Comparison of ENCODE assay signal across 12 cellular contexts in the genomic region with DNA sequence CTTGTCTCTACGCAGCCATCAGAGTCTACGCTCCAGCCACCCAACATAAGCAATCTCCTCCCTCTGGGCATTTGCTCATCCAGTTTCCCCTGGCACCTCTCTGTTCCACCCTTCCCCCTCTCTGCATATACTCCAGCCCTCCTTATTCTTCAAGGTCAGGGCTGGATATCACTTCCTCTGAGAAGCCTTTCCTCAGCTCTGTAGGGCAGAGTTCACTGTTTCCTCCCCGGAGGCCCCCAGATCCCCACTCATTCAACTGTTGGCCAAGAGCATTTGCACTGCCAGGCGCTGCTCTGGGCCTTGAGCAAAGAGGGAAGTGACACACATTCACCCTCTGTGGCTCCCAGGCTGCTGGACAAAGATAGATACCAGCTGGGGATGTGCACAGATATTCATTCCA. TPM values are rescaled to one million over a fixed set of nuclear protein-coding genes. Genes with fewer than 3 reads are reported as not detected.
DNase-seq lines count a peak whose midpoint lies in the region; ATAC-seq and TF ChIP-seq lines count a peak whose summit lies in the region.
"Had no signal": no experiment of that assay in that cellular context is flagged by ENCODE, and none has a peak within 500 bp of the region (broad histone marks: within the 10 kb centered on the region; RNA-seq: fewer than 3 reads in every experiment).

No MANE protein-coding gene starts in this region.

- H3K27ac Mint-ChIP-seq in T-cell: peak overlapping the region; percentile 25 to 66

- no peak for ATAC-seq in T-cell (replicated peaks in 1 of 4)
- peak; percentile 36 for ATAC-seq in Right ventricle myocardium superior (ENCODE audit: poor library complexity)
- ATAC-seq in GM21447 (IDR thresholded peaks at IDR 0.05; ENCODE audit: unreplicated experiment): no peak
- ATAC-seq: HCT116 had no signal

- peaks cover 4% of the 10 kb centered on the region for H3K36me3 Mint-ChIP-seq in T-cell

- DNase-seq in GF-D8 (lab: John Stamatoyannopoulos, UW) (peak; percentile 90), T-cell (no peak), Right ventricle myocardium superior (peak; percentile 78), osteoblast (ENCODE audit: insufficient read length, low spot score, missing footprints) (peak; percentile 66), DMS79 treated with DMSO at 0.1 percent for 48 hours (lab: John Stamatoyannopoulos, UW) (no peak), islet precursor cell (no peak), NCI-H1694 treated with DMSO at 0.1 percent for 48 hours (lab: John Stamatoyannopoulos, UW) (no peak)
- DNase-seq: activated naive CD4-positive, alpha-beta T cell treated with Interleukin-2 at 50 U/mL for 16 hours; NCI-H2171 had no signal

- H3K36me3 ChIP-seq in osteoblast (ENCODE audit: insufficient read depth, low read length): no peaks in the 10 kb centered on the region

- H3K4me3 ChIP-seq in osteoblast (ENCODE audit: insufficient read depth, low read length): no peak overlapping the region
- H3K4me3 ChIP-seq: suprapubic skin had no signal

- H3K9me3 Mint-ChIP-seq in T-cell: no peaks in the 10 kb centered on the region

- intact Hi-C loops in Right ventricle myocardium superior (cut with DNase I): no loop called here

- no peaks in the 10 kb centered on the region for H4K20me1 ChIP-seq in osteoblast (ENCODE audit: insufficient read depth, low read length)

- H3K9me3 ChIP-seq in osteoblast (ENCODE audit: low read depth, low read length): no peaks in the 10 kb centered on the region
- H3K9me3 ChIP-seq: suprapubic skin had no signal

- peak overlapping the region; percentile 53 to 91 (median 58) for H3K4me3 Mint-ChIP-seq in T-cell

- CTCF ChIA-PET in T-cell (lab: Charles Lee): interaction anchor here in 1 of 2 donors (1.3 kb wide), 1 partner anchor 9 kb away, joined by 3 read pairs; no protein-coding TSS in a partner anchor

- H3K27me3 ChIP-seq in osteoblast (ENCODE audit: insufficient read depth, low read length): no peaks in the 10 kb centered on the region
- H3K27me3 ChIP-seq: suprapubic skin had no signal

- H3K27ac ChIP-seq in osteoblast (ENCODE audit: low read depth, low read length): no peak overlapping the region
- H3K27ac ChIP-seq: suprapubic skin had no signal

- peaks cover 36 to 48% (median 38%) of the 10 kb centered on the region in 3 donors for H3K4me1 Mint-ChIP-seq in T-cell

- H3K4me2 ChIP-seq in osteoblast (ENCODE audit: insufficient read depth, low read length): no peak overlapping the region

- no peak for TF ChIP-seq CTCF in osteoblast (IDR thresholded peaks at IDR 0.05; ENCODE audit: extremely low read depth, low read depth, low read length)

- no peaks in the 10 kb centered on the region for H3K79me2 ChIP-seq in osteoblast (ENCODE audit: insufficient read depth, low read length)

- peaks cover 9% of the 10 kb centered on the region for H3K4me1 ChIP-seq in osteoblast (ENCODE audit: insufficient read depth, low read length)

- no peak overlapping the region for H2AFZ ChIP-seq in osteoblast (ENCODE audit: low read length)

- no peaks in the 10 kb centered on the region for H3K27me3 Mint-ChIP-seq in T-cell

- POLR2A ChIA-PET in T-cell (lab: Charles Lee): no interaction called here

RNA-seq across cellular contexts. Expression of gene FCGRT, which starts 3.3 kb away (rescaled TPM):
- total RNA-seq in T-cell (10 to 100 TPM; 20.3 to 41.5 (median 26.4) TPM), Right ventricle myocardium superior (98.8 TPM), osteoblast (67.5 and 75.6 TPM in 2 replicates)

RNA-seq across cellular contexts. Expression of gene RCN3, which starts 12.0 kb away (rescaled TPM):
- total RNA-seq in T-cell: 1 to 10 TPM; 1.2 to 5.7 (median 1.3) TPM
- total RNA-seq in Right ventricle myocardium superior: 7.3 TPM
- 346 and 377 TPM in 2 replicates for total RNA-seq in osteoblast

RNA-seq across cellular contexts. Expression of gene RPS11, which starts 19.5 kb away (rescaled TPM):
- total RNA-seq in T-cell (1,000 to 10,000 TPM; 2,401 to 3,215 (median 2,914) TPM), Right ventricle myocardium superior (935 TPM), osteoblast (2,306 and 3,079 TPM in 2 replicates)

RNA-seq across cellular contexts. Expression of gene RPL13A, which starts 28.4 kb away (rescaled TPM):
- 1,000 to 10,000 TPM; 5,307 to 6,396 (median 5,878) TPM for total RNA-seq in T-cell
- 1,304 TPM for total RNA-seq in Right ventricle myocardium superior
- 2,082 and 2,185 TPM in 2 replicates for total RNA-seq in osteoblast

RNA-seq across cellular contexts. Expression of gene FLT3LG, which starts 41.8 kb away (rescaled TPM):
- total RNA-seq in T-cell (100 to 1,000 TPM; 238 to 356 (median 260) TPM), Right ventricle myocardium superior (3.6 TPM), osteoblast (4.3 and 6.5 TPM in 2 replicates)

Comparison
In these comparisons a context has a peak if more than half of its experiments do, and no peak if none do; other contexts are left out.
1. DNase-seq: peak in GF-D8 (single experiment), Right ventricle myocardium superior (single experiment) and osteoblast (single experiment); none in T-cell (0 of 34), DMS79 treated with DMSO at 0.1 percent for 48 hours (single experiment), islet precursor cell (single experiment) and NCI-H1694 treated with DMSO at 0.1 percent for 48 hours (single experiment).
2. RNA of gene RCN3, which starts 12.0 kb away (total RNA-seq): 346 to 377 TPM in osteoblast; 7.3 TPM in Right ventricle myocardium superior (single experiment) and 1.2 to 5.7 TPM in T-cell; every median in the first group is over 10 times any median in the second.